20 cellular contexts compared by ENCODE assay signal in genomic region chr18:13257361-13257980, GRCh38. TPM values are rescaled to one million over a fixed set of nuclear protein-coding genes. Genes with fewer than 3 reads are reported as not detected.
DNase-seq lines count a peak whose midpoint lies in the region; ATAC-seq and TF ChIP-seq lines count a peak whose summit lies in the region.
"Had no signal": no experiment of that assay in that cellular context is flagged by ENCODE, and none has a peak within 500 bp of the region (broad histone marks: within the 10 kb centered on the region; RNA-seq: fewer than 3 reads in every experiment).

No MANE protein-coding gene starts in this region.

- TF ChIP-seq CTCF in RWPE1 (conservative IDR thresholded peaks at IDR 0.05; ENCODE audit: low read depth): no peak

- POLR2A ChIA-PET in RWPE1 (lab: Yijun Ruan, JAX; ENCODE audit: low non-redundant PET): no interaction called here

- no peak for ATAC-seq in left lobe of liver
- ATAC-seq: HCT116 had no signal

- CTCF ChIA-PET in RWPE1 (lab: Yijun Ruan, JAX): no interaction called here

- intact Hi-C loops in posterior vena cava (cut with DNase I): no loop called here

- DNase-seq in activated CD8-positive, alpha-beta memory T cell treated with anti-CD3 and anti-CD28 coated beads, Interleukin-2, amount 50 U/mL, for 48 hours: peak; percentile 38
- no peak for DNase-seq in activated CD8-positive, alpha-beta memory T cell treated with anti-CD3 and anti-CD28 coated beads, Interleukin-2, amount 50 U/mL, for 4 hours
- DNase-seq in D341Med (ENCODE audit: low spot score): peak; percentile 25
- peak; percentile 16 for DNase-seq in left lobe of liver (ENCODE audit: low spot score)
- peak; percentile 25 for DNase-seq in posterior vena cava (ENCODE audit: low spot score)
- no peak for DNase-seq in DMS53 treated with DMSO at 0.1 percent for 48 hours (lab: John Stamatoyannopoulos, UW; ENCODE audit: unreplicated experiment)
- no peak for DNase-seq in RWPE1 (ENCODE audit: low spot score)
- DNase-seq in activated CD4-positive, alpha-beta T cell treated with anti-CD3 and anti-CD28 coated beads, Interleukin-2, amount 50 U/mL, for 4 hours: no peak
- DNase-seq: AML-193, DMS53, IMR-90, NCI-H1092 treated with DMSO at 0.1 percent for 48 hours, NCI-H146, NCI-H2029, NCI-H226, NCI-H510A treated with DMSO at 0.1 percent for 48 hours, NCI-H748 treated with DMSO at 0.1 percent for 48 hours, PC-9 had no signal

- H3K27ac ChIP-seq in RWPE1: no peak overlapping the region
- H3K27ac ChIP-seq: KMS-11, PC-9 had no signal

RNA-seq across cellular contexts. Expression of gene LDLRAD4, which starts 38.9 kb away (rescaled TPM):
- total RNA-seq in left lobe of liver (41.9 TPM), posterior vena cava (10 to 100 TPM; 52.3 to 74.8 TPM)
- total RNA-seq: IMR-90 had no signal

Comparison
In these comparisons a context has a peak if more than half of its experiments do, and no peak if none do; other contexts are left out.
1. DNase-seq: peak in activated CD8-positive, alpha-beta memory T cell treated with anti-CD3 and anti-CD28 coated beads, Interleukin-2, amount 50 U/mL, for 48 hours (single experiment), D341Med (single experiment), left lobe of liver (single experiment) and posterior vena cava (single experiment); none in activated CD8-positive, alpha-beta memory T cell treated with anti-CD3 and anti-CD28 coated beads, Interleukin-2, amount 50 U/mL, for 4 hours (single experiment), DMS53 treated with DMSO at 0.1 percent for 48 hours (single experiment), RWPE1 (single experiment) and activated CD4-positive, alpha-beta T cell treated with anti-CD3 and anti-CD28 coated beads, Interleukin-2, amount 50 U/mL, for 4 hours (0 of 2).